10 cellular contexts compared by ENCODE assay signal in the genomic region with DNA sequence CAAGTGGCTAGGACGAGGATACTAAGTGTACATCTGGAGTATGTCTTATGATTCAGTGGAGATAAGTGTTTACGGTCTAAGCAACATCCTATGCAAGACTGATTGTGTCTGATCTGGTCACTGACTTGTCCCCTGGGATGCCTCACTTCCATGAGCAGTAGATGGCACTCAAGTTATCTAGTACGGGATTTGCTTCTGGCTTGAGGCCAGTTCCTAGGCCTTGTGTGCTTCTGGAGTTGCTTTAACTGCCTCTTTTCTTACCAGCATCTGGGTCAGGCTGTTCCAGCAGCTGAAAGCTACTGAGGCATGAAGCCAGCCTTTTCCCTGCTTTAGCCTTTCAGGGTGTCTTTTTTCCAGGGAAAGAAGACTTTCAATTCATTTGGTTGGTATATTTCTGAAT.
DNase-seq lines count a peak whose midpoint lies in the region; ATAC-seq and TF ChIP-seq lines count a peak whose summit lies in the region.
"Had no signal": no experiment of that assay in that cellular context is flagged by ENCODE, and none has a peak within 500 bp of the region (broad histone marks: within the 10 kb centered on the region; RNA-seq: fewer than 3 reads in every experiment).

No MANE protein-coding gene starts in this region.

- no peak overlapping the region for H3K4me3 ChIP-seq in fibroblast of pulmonary artery (replicated peaks; ENCODE audit: low read depth, low read length)
- H3K4me3 ChIP-seq: stomach had no signal

- no peak for ATAC-seq in GM19328 (IDR thresholded peaks at IDR 0.05; ENCODE audit: unreplicated experiment)
- ATAC-seq in GM19452 (IDR thresholded peaks at IDR 0.05; ENCODE audit: unreplicated experiment), result no peak
- no peak for ATAC-seq in GM21381 (IDR thresholded peaks at IDR 0.05; ENCODE audit: unreplicated experiment)
- ATAC-seq in GM21526 (IDR thresholded peaks at IDR 0.05; ENCODE audit: low FRiP score, unreplicated experiment), result no peak

- TF ChIP-seq CTCF in fibroblast of pulmonary artery (IDR thresholded peaks at IDR 0.05; ENCODE audit: low read length, missing control alignments), result no peak

- DNase-seq in HCEC 1CT (peak; percentile 26), OCI-M1 (lab: John Stamatoyannopoulos, UW) (peak; percentile 37), fibroblast of pulmonary artery (ENCODE audit: low read depth) (peak; percentile 49), putamen (ENCODE audit: low spot score) (peak; percentile 85)
- DNase-seq: stomach, T-helper 2 cell had no signal

Comparison
In these comparisons a context has a peak if more than half of its experiments do, and no peak if none do; other contexts are left out.
1. DNase-seq: peak in every context shown above with its lines; median percentile 85 in putamen; 49 in fibroblast of pulmonary artery; 37 in OCI-M1; 26 in HCEC 1CT.